1 cellular context compared by ENCODE assay signal in genomic region chr11:69314555-69314954, GRCh38.
TF ChIP-seq lines count a peak whose summit lies in the region.

No MANE protein-coding gene starts in this region.

TF ChIP-seq in HEK293, 187 proteins besides CTCF, POLR2A, EP300 and RAD21 (continued from another document):
- TF ChIP-seq ZNF585B (tag by site-specific recombination; IDR thresholded peaks at IDR 0.05), result no peak
- TF ChIP-seq EGR2 (tag by site-specific recombination; IDR thresholded peaks at IDR 0.05; ENCODE audit: low read depth), result 0 out of 2 replicates have a peak, but pooled peaks have one; percentile 24
- TF ChIP-seq, protein P1, sequence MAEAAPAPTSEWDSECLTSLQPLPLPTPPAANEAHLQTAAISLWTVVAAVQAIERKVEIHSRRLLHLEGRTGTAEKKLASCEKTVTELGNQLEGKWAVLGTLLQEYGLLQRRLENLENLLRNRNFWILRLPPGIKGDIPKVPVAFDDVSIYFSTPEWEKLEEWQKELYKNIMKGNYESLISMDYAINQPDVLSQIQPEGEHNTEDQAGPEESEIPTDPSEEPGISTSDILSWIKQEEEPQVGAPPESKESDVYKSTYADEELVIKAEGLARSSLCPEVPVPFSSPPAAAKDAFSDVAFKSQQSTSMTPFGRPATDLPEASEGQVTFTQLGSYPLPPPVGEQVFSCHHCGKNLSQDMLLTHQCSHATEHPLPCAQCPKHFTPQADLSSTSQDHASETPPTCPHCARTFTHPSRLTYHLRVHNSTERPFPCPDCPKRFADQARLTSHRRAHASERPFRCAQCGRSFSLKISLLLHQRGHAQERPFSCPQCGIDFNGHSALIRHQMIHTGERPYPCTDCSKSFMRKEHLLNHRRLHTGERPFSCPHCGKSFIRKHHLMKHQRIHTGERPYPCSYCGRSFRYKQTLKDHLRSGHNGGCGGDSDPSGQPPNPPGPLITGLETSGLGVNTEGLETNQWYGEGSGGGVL (tag by site-specific recombination; IDR thresholded peaks at IDR 0.05), result no peak
TF ChIP-seq in HEK293: peak in this region for 4.
